ENCODE assay signal across 11 cellular contexts in the genomic region with DNA sequence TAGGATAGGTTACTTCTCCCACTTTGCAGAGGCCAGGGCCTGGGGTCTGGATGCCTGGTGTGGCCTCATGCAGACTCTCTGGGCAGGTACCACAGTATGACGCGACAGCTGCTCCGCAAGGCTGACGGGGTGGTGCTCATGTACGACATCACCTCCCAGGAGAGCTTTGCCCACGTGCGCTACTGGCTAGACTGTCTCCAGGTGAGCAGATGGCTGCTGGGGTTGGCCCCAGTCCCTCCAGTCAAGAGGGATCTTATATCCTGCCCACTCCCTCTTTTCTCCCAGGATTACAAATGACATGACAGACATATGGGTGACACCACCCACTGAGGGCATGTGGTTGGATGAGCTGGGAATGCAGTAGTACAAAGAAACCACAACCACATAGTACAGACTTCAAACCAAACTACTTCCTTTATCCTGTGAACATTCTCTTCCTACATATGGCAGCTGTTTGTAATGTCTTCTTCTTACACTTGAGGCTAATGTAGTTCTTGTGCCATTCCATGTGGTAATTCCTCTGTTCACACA. TPM values are rescaled to one million over a fixed set of nuclear protein-coding genes. Genes with fewer than 3 reads are reported as not detected.
DNase-seq lines count a peak whose midpoint lies in the region; ATAC-seq and TF ChIP-seq lines count a peak whose summit lies in the region.
"Had no signal": no experiment of that assay in that cellular context is flagged by ENCODE, and none has a peak within 500 bp of the region (broad histone marks: within the 10 kb centered on the region; RNA-seq: fewer than 3 reads in every experiment).

No MANE protein-coding gene starts in this region.

- no peak overlapping the region for H3K9ac ChIP-seq in neural progenitor cell

- H3K4me1 ChIP-seq in neural progenitor cell: peaks cover 4% of the 10 kb centered on the region
- H3K4me1 ChIP-seq: uterus had no signal

- H4K20me1 ChIP-seq in neural progenitor cell (ENCODE audit: low read depth): no peaks in the 10 kb centered on the region

- no peaks in the 10 kb centered on the region for H3K36me3 ChIP-seq in neural progenitor cell
- H3K36me3 ChIP-seq: uterus had no signal

- H3K4me3 Mint-ChIP-seq in neural progenitor cell: no peak overlapping the region

- H3K27me3 ChIP-seq in neural progenitor cell: no peaks in the 10 kb centered on the region
- H3K27me3 ChIP-seq: uterus had no signal

- H3K27ac ChIP-seq in neural progenitor cell: no peak overlapping the region
- H3K27ac ChIP-seq: uterus had no signal

- no peak overlapping the region for H3K4me2 ChIP-seq in neural progenitor cell

- H3K4me1 Mint-ChIP-seq in neural progenitor cell: peaks cover 39% of the 10 kb centered on the region

- no peak overlapping the region for H3K27ac Mint-ChIP-seq in neural progenitor cell

- H3K4me3 ChIP-seq in epithelial cell of esophagus (ENCODE audit: low read length) (no peak overlapping the region), neural progenitor cell (no peak overlapping the region)
- H3K4me3 ChIP-seq: uterus had no signal

- H3K9me3 ChIP-seq in neural progenitor cell (ENCODE audit: low read depth): no peaks in the 10 kb centered on the region
- H3K9me3 ChIP-seq: uterus had no signal

- TF ChIP-seq CTCF in epithelial cell of esophagus (IDR thresholded peaks at IDR 0.05; ENCODE audit: insufficient read depth, low read depth, low read length, missing control alignments): no peak
- TF ChIP-seq CTCF in neural progenitor cell (IDR thresholded peaks at IDR 0.05): no peak

- no peak for ATAC-seq in HG03108 (IDR thresholded peaks at IDR 0.05; ENCODE audit: unreplicated experiment)
- ATAC-seq in GM21360 (IDR thresholded peaks at IDR 0.05; ENCODE audit: unreplicated experiment): no peak

- H3K36me3 Mint-ChIP-seq in neural progenitor cell: no peaks in the 10 kb centered on the region

- H3K27me3 Mint-ChIP-seq in neural progenitor cell (ENCODE audit: insufficient read depth, low read depth): peaks cover 6% of the 10 kb centered on the region

- H2AFZ ChIP-seq in neural progenitor cell (replicated peaks): no peak overlapping the region

- DNase-seq in AML-193 (lab: John Stamatoyannopoulos, UW): peak; percentile 89 to 94
- DNase-seq in GM03348 (ENCODE audit: low spot score): peak; percentile 49
- DNase-seq in NCI-H82 treated with DMSO at 0.1 percent for 48 hours (lab: John Stamatoyannopoulos, UW; ENCODE audit: unreplicated experiment): peak; percentile 8
- DNase-seq in epithelial cell of esophagus (ENCODE audit: low read depth): peak; percentile 53
- DNase-seq in middle frontal gyrus (ENCODE audit: extremely low spot score, low spot score): no peak
- no peak for DNase-seq in neural progenitor cell (ENCODE audit: low spot score)
- DNase-seq: uterus had no signal

- H3K79me2 ChIP-seq in neural progenitor cell (ENCODE audit: low read depth): no peaks in the 10 kb centered on the region

- no peaks in the 10 kb centered on the region for H3K9me3 Mint-ChIP-seq in neural progenitor cell

- peaks cover 8% of the 10 kb centered on the region for H3F3A ChIP-seq in neural progenitor cell (ENCODE audit: low read depth)

RNA-seq across cellular contexts. Expression of gene RAB44, which starts 29.9 kb away (rescaled TPM):
- 0.03 TPM in 1 of 2 replicates, not detected in the other for total RNA-seq in neural progenitor cell (ENCODE audit: low replicate concordance)
- total RNA-seq: cerebellum, H1 had no signal

RNA-seq across cellular contexts. Expression of gene CDKN1A, which starts 49.0 kb away (rescaled TPM):
- 7.0 and 14.1 TPM in 2 replicates for total RNA-seq in neural progenitor cell (ENCODE audit: low replicate concordance)

Comparison
In these comparisons a context has a peak if more than half of its experiments do, and no peak if none do; other contexts are left out.
1. DNase-seq: peak in AML-193 (2 of 2), GM03348 (single experiment), NCI-H82 treated with DMSO at 0.1 percent for 48 hours (single experiment) and epithelial cell of esophagus (single experiment); none in middle frontal gyrus (single experiment) and neural progenitor cell (single experiment).